Comparison of ENCODE assay signal across 21 cellular contexts in genomic region chr17:73914536-73915274, GRCh38.
"Had no signal": no experiment of that assay in that cellular context is flagged by ENCODE, and none has a peak within 500 bp of the region (broad histone marks: within the 10 kb centered on the region; RNA-seq: fewer than 3 reads in every experiment).

No MANE protein-coding gene starts in this region.

- H2AFZ ChIP-seq: hepatocyte had no signal

- H3K4me3 ChIP-seq: hepatocyte, left ventricle myocardium inferior, lower lobe of right lung, smooth muscle cell, suprapubic skin, thyroid gland, uterus had no signal

- H3K4me1 Mint-ChIP-seq: memory B cell, nephron had no signal

- FAIRE-seq: endothelial cell of umbilical vein, kidney had no signal

- H3K36me3 Mint-ChIP-seq: memory B cell, type B pancreatic cell had no signal

- H3K79me2 ChIP-seq: hepatocyte had no signal

- DNase-seq: erythroblast; foreskin melanocyte; head of caudate nucleus; kidney; left cardiac atrium; left ventricle myocardium inferior; lower lobe of right lung; midbrain; posterior cingulate gyrus; right cardiac atrium; stimulated activated CD4-positive, alpha-beta T cell treated with anti-CD3 and anti-CD28 coated beads, Interleukin-2, amount 100 ng/mL, for 48 hours; stimulated activated naive CD8-positive, alpha-beta T cell treated with anti-CD3 and anti-CD28 coated beads, Interleukin-15, Interleukin-2, amounts not matched to agents 100 U/mL and 50 U/mL, for 24 hours; thyroid gland; uterus had no signal

- H3K4me3 Mint-ChIP-seq: memory B cell, nephron, type B pancreatic cell had no signal

- H3K4me1 ChIP-seq: left ventricle myocardium inferior, lower lobe of right lung, suprapubic skin, thyroid gland, uterus had no signal

- H3K27ac Mint-ChIP-seq: memory B cell, nephron, type B pancreatic cell had no signal

- H3K36me3 ChIP-seq: left ventricle myocardium inferior, lower lobe of right lung, suprapubic skin, thyroid gland, uterus had no signal

- H3K27ac ChIP-seq: hepatocyte, left ventricle myocardium inferior, lower lobe of right lung, suprapubic skin, thyroid gland, uterus had no signal

- H3K9me3 ChIP-seq: suprapubic skin, thyroid gland, uterus had no signal

- ATAC-seq: left cardiac atrium; lower lobe of right lung; right cardiac atrium; stimulated activated naive CD8-positive, alpha-beta T cell treated with anti-CD3 and anti-CD28 coated beads, Interleukin-15, Interleukin-2, amounts not matched to agents 100 U/mL and 50 U/mL, for 24 hours had no signal

- H3K27me3 ChIP-seq: thyroid gland, uterus had no signal

- H3K4me2 ChIP-seq: hepatocyte, smooth muscle cell had no signal
